ENCODE assay signal across 26 cellular contexts in genomic region chr10:95343573-95343972, GRCh38.
"Had no signal": no experiment of that assay in that cellular context is flagged by ENCODE, and none has a peak within 500 bp of the region (broad histone marks: within the 10 kb centered on the region; RNA-seq: fewer than 3 reads in every experiment).

No MANE protein-coding gene starts in this region.

- H3K4me3 ChIP-seq: adrenal gland, cardiac muscle cell, lung, vagina had no signal

- H3K27me3 ChIP-seq: adrenal gland, cardiac muscle cell, foreskin keratinocyte, vagina had no signal

- H3K27ac ChIP-seq: adrenal gland, cardiac muscle cell, foreskin keratinocyte, vagina, VCaP had no signal

- ATAC-seq: activated CD4-positive, CD25-positive, alpha-beta regulatory T cell treated with anti-CD3 and anti-CD28 coated beads, Interleukin-2, amount 50 U/mL, for 24 hours; foreskin keratinocyte; left lobe of liver; sciatic nerve; stimulated activated effector memory CD8-positive, alpha-beta T cell treated with anti-CD3 and anti-CD28 coated beads, Interleukin-12 subunit alpha, Interleukin-12 subunit beta, amount 100 ng/mL, for 72 hours had no signal

- H3K36me3 ChIP-seq: cardiac muscle cell, vagina had no signal

- DNase-seq: activated CD4-positive, alpha-beta T cell treated with anti-CD3 and anti-CD28 coated beads for 48 hours; activated CD4-positive, alpha-beta T cell treated with anti-CD3 and anti-CD28 coated beads, Interleukin-2, amount 50 U/mL, for 48 hours; activated CD8-positive, alpha-beta memory T cell treated with anti-CD3 and anti-CD28 coated beads for 24 hours; activated effector memory CD4-positive, alpha-beta T cell treated with anti-CD3 and anti-CD28 coated beads, Interleukin-2, amount 50 U/mL, for 16 hours; activated naive CD4-positive, alpha-beta T cell treated with anti-CD3 and anti-CD28 coated beads for 36 hours; activated naive CD8-positive, alpha-beta T cell treated with anti-CD3 and anti-CD28 coated beads for 36 hours; activated T-cell treated with anti-CD3 and anti-CD28 coated beads, Interleukin-2, amount 50 U/mL, for 1 hour; adrenal gland; aorta; cortex of kidney; foreskin keratinocyte; glutamatergic neuron; hippocampal formation; immature natural killer cell; posterior cingulate gyrus; small intestine; stimulated activated CD4-positive, alpha-beta T cell treated with anti-CD3 and anti-CD28 coated beads, Interleukin-4, amount 100 ng/mL, for 24 hours; substantia nigra had no signal

- H3K4me1 ChIP-seq: adrenal gland, foreskin keratinocyte had no signal
